8 cellular contexts compared by ENCODE assay signal in the genomic region with DNA sequence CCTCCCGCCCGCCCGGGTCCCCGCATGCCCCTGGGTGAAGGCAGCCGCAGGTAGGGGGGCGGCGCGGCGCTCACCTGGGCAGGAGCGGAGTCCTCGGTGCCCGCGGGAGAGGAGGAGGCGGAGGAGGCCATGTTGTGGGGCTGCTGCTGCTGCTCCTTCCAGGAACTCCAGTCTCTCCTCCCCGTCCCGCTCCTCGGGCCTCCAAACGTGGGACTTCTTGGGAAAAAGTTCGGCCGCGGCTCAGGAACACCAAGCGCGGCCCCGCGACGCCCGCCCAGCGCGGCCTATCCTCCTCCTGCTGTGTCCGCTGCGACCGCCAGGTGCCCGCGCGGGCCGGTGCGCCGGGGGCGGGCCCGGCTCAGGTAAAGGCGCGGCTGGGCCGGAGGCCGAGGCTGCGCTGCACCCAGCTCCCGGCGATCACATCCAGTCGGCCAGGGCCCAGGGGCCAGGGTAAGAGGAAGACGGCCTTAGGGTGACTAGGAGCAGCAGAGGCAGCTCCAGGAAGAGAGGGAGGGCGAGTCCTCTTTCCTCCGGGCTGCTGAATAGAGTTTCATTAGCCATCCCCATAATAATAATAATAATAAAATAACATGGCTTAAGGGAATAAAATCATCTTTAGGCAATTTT. TPM values are rescaled to one million over a fixed set of nuclear protein-coding genes. Genes with fewer than 3 reads are reported as not detected.
DNase-seq lines count a peak whose midpoint lies in the region; ATAC-seq and TF ChIP-seq lines count a peak whose summit lies in the region.

No MANE protein-coding gene starts in this region.

- peak; percentile 61 for ATAC-seq in GM18867 (IDR thresholded peaks at IDR 0.05; ENCODE audit: unreplicated experiment)
- ATAC-seq in HG03139 (IDR thresholded peaks at IDR 0.05; ENCODE audit: unreplicated experiment), result peak; percentile 50
- ATAC-seq in left colon, result peak; percentile 94

- no peak overlapping the region for H3K27ac ChIP-seq in AG04450 (ENCODE audit: low read depth, low read length)
- peak overlapping the region; percentile 90 to 92 for H3K27ac ChIP-seq in breast epithelium

- peak overlapping the region; percentile 39 for H3K4me3 ChIP-seq in AG04450 (ENCODE audit: low read depth, low read length)
- H3K4me3 ChIP-seq in breast epithelium, result peak overlapping the region; percentile 45 to 80 (median 61)

- CTCF ChIA-PET in AG04450 (lab: Charles Lee), result no interaction called here

- peaks cover 54% of the 10 kb centered on the region for H3K27me3 ChIP-seq in AG04450 (ENCODE audit: control insufficient read depth, insufficient read depth, low read length)
- H3K27me3 ChIP-seq in breast epithelium, result no peaks in the 10 kb centered on the region

- POLR2A ChIA-PET in AG04450 (lab: Yijun Ruan, JAX), result no interaction called here

- no peaks in the 10 kb centered on the region for H3K36me3 ChIP-seq in breast epithelium

- TF ChIP-seq CTCF in AG04450 (IDR thresholded peaks at IDR 0.05; ENCODE audit: low read depth, low read length) (no peak), breast epithelium (IDR thresholded peaks at IDR 0.05) (peak; percentile 12 to 61 (median 27))

- intact Hi-C loops in breast epithelium (cut with DNase I; ENCODE audit: low total_unique reads), result no loop called here
- intact Hi-C loops in left colon (cut with DNase I, micrococcal nuclease), result no loop called here

- H3K9me3 ChIP-seq in AG04450 (ENCODE audit: control insufficient read depth, insufficient read depth, low read length) (no peaks in the 10 kb centered on the region), breast epithelium (no peaks in the 10 kb centered on the region)

- TF ChIP-seq POLR2A in breast epithelium (IDR thresholded peaks at IDR 0.05), result no peak

- DNase-seq in AG04450 (ENCODE audit: low read depth, low spot score) (no peak), T-helper 1 cell (peak; percentile 19 to 54 (median 40)), breast epithelium (ENCODE audit: low spot score in 2 of 2) (peak; percentile 44 to 59), left colon (peak; percentile 55 to 72)
- peak; percentile 9 for DNase-seq in stimulated activated CD8-positive, alpha-beta memory T cell treated with anti-CD3 and anti-CD28 coated beads, Interleukin-12 subunit alpha, Interleukin-12 subunit beta, amount 100 ng/mL, for 1 hour (ENCODE audit: low read depth)
- no peak for DNase-seq in NK-92 treated with Interleukin-12 subunit alpha and Interleukin-12 subunit beta, amount 100 ng/mL, for 24 hours (lab: John Stamatoyannopoulos, UW)

- H3K4me1 ChIP-seq in breast epithelium, result no peaks in the 10 kb centered on the region

RNA-seq across cellular contexts. Expression of a gene that starts 45.0 kb away (rescaled TPM):
- 10.4 and 17.9 TPM in 2 replicates for polyA plus RNA-seq in AG04450 (2011; rRNA removed)
- polyA minus RNA-seq in AG04450 (2011; rRNA and poly(A)+ RNA removed), result 1.8 and 4.3 TPM in 2 replicates
- total RNA-seq in breast epithelium (1 to 10 TPM in 2 of 3 donors, under 1 TPM in 1; 0.98 to 5.0 (median 2.2) TPM), left colon (10 to 100 TPM in 1 of 2 donors, 1 to 10 TPM in 1; 5.9 to 12.9 TPM)

Comparison
In these comparisons a context has a peak if more than half of its experiments do, and no peak if none do; other contexts are left out.
1. DNase-seq: peak in T-helper 1 cell (5 of 5), breast epithelium (2 of 2), left colon (2 of 2) and stimulated activated CD8-positive, alpha-beta memory T cell treated with anti-CD3 and anti-CD28 coated beads, Interleukin-12 subunit alpha, Interleukin-12 subunit beta, amount 100 ng/mL, for 1 hour (single experiment); none in AG04450 (single experiment) and NK-92 treated with Interleukin-12 subunit alpha and Interleukin-12 subunit beta, amount 100 ng/mL, for 24 hours (single experiment).
2. Peak in every context shown above with its lines, with median percentiles within 50 percentile points of each other: ATAC-seq.